10 cellular contexts compared by ENCODE assay signal in genomic region chr9:127572961-127573727, GRCh38. TPM values are rescaled to one million over a fixed set of nuclear protein-coding genes. Genes with fewer than 3 reads are reported as not detected.
DNase-seq lines count a peak whose midpoint lies in the region; ATAC-seq, FAIRE-seq and TF ChIP-seq lines count a peak whose summit lies in the region.
"Had no signal": no experiment of that assay in that cellular context is flagged by ENCODE, and none has a peak within 500 bp of the region (broad histone marks: within the 10 kb centered on the region; RNA-seq: fewer than 3 reads in every experiment).

No MANE protein-coding gene starts in this region.

- H3K9me3 ChIP-seq in mammary epithelial cell (replicated peaks; ENCODE audit: insufficient read depth, low read length) (no peaks in the 10 kb centered on the region), mucosa of rectum (ENCODE audit: control insufficient read depth in 2 of 2, low read length in 2 of 2) (no peaks in the 10 kb centered on the region)

- intact Hi-C loops in mammary epithelial cell (cut with micrococcal nuclease) = no loop called here

- peaks cover 58% of the 10 kb centered on the region for H3K4me1 ChIP-seq in ACC112 (ENCODE audit: control insufficient read depth, insufficient read depth, low read length, unreplicated experiment)
- H3K4me1 ChIP-seq in mammary epithelial cell (ENCODE audit: insufficient read depth, low read length) = peaks cover 46% of the 10 kb centered on the region
- peaks cover 47 to 51% of the 10 kb centered on the region in 2 donors for H3K4me1 ChIP-seq in mucosa of rectum (ENCODE audit: control insufficient read depth in 2 of 2, insufficient read depth in 2 of 2, low read length in 2 of 2)

- BruUV-seq in mammary epithelial cell (replicated peaks; lab: Mats Ljungman, UMichigan) = no TSS peak

- no peaks in the 10 kb centered on the region for H4K20me1 ChIP-seq in mammary epithelial cell (ENCODE audit: insufficient read depth, low read length)

- H3K27me3 ChIP-seq in ACC112 (ENCODE audit: insufficient read depth, low read length) (no peaks in the 10 kb centered on the region), mammary epithelial cell (ENCODE audit: insufficient read depth, low read length) (no peaks in the 10 kb centered on the region), mucosa of rectum (ENCODE audit: control insufficient read depth in 2 of 2, insufficient read depth in 2 of 2, low read length in 2 of 2) (no peaks in the 10 kb centered on the region)

- CTCF ChIA-PET in mammary epithelial cell (lab: Charles Lee; ENCODE audit: low non-redundant PET) = interaction anchor here (0.6 kb wide), 1 partner anchor 17 kb away, joined by 4 read pairs; no protein-coding TSS in a partner anchor

- FAIRE-seq in HTR-8/SVneo (lab: Jason Lieb, UNC) = no peak

- H3K4me2 ChIP-seq in mammary epithelial cell (ENCODE audit: insufficient read depth, low read depth, low read length) = peak overlapping the region; percentile 84

- in situ Hi-C loops in mammary epithelial cell (cut with MboI; ENCODE audit: low sequenced_read_pairs in 2 of 2) = no loop called here

- dilution Hi-C loops in mammary epithelial cell (cut with HindIII; ENCODE audit: low sequenced_read_pairs) = no loop called here

- H3K36me3 ChIP-seq in ACC112 (ENCODE audit: insufficient read depth, low read length) (no peaks in the 10 kb centered on the region), mammary epithelial cell (ENCODE audit: insufficient read depth, low read length) (no peaks in the 10 kb centered on the region), mucosa of rectum (ENCODE audit: control insufficient read depth in 2 of 2, insufficient read depth in 2 of 2, low read length in 2 of 2) (no peaks in the 10 kb centered on the region)

- H3K9ac ChIP-seq in mammary epithelial cell (ENCODE audit: insufficient read depth, low read length) (no peak overlapping the region), mucosa of rectum (ENCODE audit: low read depth in 1 of 2, low read length in 2 of 2) (peak overlapping the region in 1 of 2 donors; percentile 55)

- DNase-seq in HTR-8/SVneo (ENCODE audit: insufficient read length, low spot score) (peak; percentile 37), mammary epithelial cell (no peak), SKM-1 treated with dmso at 0.1 percent for 144 hours (lab: John Stamatoyannopoulos, UW; ENCODE audit: unreplicated experiment) (no peak), cerebellar nuclear complex (lab: John Stamatoyannopoulos, UW) (no peak), cortex of kidney (lab: John Stamatoyannopoulos, UW) (no peak)
- DNase-seq: DND-41 had no signal

- no peak overlapping the region for H2AFZ ChIP-seq in ACC112 (ENCODE audit: low read length, unreplicated experiment)
- H2AFZ ChIP-seq in mammary epithelial cell (ENCODE audit: low read depth, low read length) = no peak overlapping the region

- H3K27ac ChIP-seq in ACC112 (ENCODE audit: low read depth, low read length) = peak overlapping the region; percentile 93
- peak overlapping the region; percentile 72 for H3K27ac ChIP-seq in mammary epithelial cell (ENCODE audit: insufficient read depth, low read depth, low read length)
- peak overlapping the region; percentile 80 to 91 for H3K27ac ChIP-seq in mucosa of rectum (ENCODE audit: low read depth in 2 of 2, low read length in 2 of 2)

- H3K4me3 ChIP-seq in ACC112 (ENCODE audit: low read depth, low read length) (no peak overlapping the region), mammary epithelial cell (replicated peaks in 1 of 3; ENCODE audit: insufficient read depth in 1 of 3, low read depth in 2 of 3, low read length in 3 of 3) (no peak overlapping the region), mucosa of rectum (ENCODE audit: low read length in 2 of 2) (no peak overlapping the region)

- no peak for TF ChIP-seq CTCF in mammary epithelial cell (conservative IDR thresholded peaks at IDR 0.05 in 1 of 2, IDR thresholded peaks at IDR 0.05 in 1 of 2; ENCODE audit: extremely low read depth in 1 of 2, insufficient read depth in 1 of 2, low read depth in 1 of 2, low read length in 2 of 2)

- WGBS in mammary epithelial cell (ENCODE audit: low coverage, missing lambda C conversion rate) = 92% methylated on average over 9 of the region's 9 CpGs

- H3K79me2 ChIP-seq in ACC112 (ENCODE audit: control insufficient read depth, insufficient read depth, low read length, unreplicated experiment) (peaks cover 19% of the 10 kb centered on the region), mammary epithelial cell (ENCODE audit: insufficient read depth, low read length) (peaks cover 11% of the 10 kb centered on the region)

- ATAC-seq in GM21717 (IDR thresholded peaks at IDR 0.05; ENCODE audit: unreplicated experiment) = no peak
- ATAC-seq: WTC11 had no signal

RNA-seq across cellular contexts. Expression of gene STXBP1, which starts 38.9 kb away (rescaled TPM):
- total RNA-seq in mammary epithelial cell = 10 to 100 TPM; 32.5 to 72.5 TPM
- 31.6 TPM for polyA plus RNA-seq in mammary epithelial cell
- polyA minus RNA-seq in mammary epithelial cell = 107 TPM
